11 cellular contexts compared by ENCODE assay signal in the genomic region with DNA sequence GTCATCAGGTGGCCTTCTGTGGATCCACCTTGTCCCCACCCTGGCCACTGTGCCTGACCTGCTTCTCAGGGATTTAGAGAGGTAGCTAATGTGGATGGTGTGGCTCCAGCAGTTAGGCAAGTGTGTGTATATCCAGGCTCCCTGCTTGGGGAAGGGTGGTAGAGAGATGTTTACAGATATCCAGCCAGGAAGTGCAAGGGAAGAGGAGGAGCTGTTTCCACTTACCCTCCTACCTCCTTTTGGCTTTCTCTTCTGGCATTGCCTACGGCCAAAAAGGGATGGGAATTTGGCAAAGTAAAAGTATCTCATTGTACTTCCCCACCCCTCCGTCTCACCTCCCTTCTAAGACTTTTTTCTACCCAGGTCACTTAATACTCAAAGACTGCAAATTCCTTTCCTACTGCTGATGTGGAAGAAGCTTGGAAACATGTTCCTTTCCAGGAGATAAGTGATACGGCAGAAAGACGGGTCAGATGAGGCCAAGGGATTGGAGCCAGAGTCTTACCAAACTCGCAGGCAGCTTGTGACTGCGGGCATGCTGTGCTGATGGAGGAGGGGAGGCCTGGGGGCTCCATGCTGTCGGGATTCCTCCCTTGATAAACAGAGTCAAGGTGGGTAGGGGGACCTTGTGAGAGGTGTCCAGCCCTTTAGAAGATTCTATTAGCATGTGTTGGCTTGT.
DNase-seq lines count a peak whose midpoint lies in the region; FAIRE-seq and TF ChIP-seq lines count a peak whose summit lies in the region.
"Had no signal": no experiment of that assay in that cellular context is flagged by ENCODE, and none has a peak within 500 bp of the region (broad histone marks: within the 10 kb centered on the region; RNA-seq: fewer than 3 reads in every experiment).

No MANE protein-coding gene starts in this region.

- no peak overlapping the region for H3K4me3 ChIP-seq in SJCRH30

- H3K27ac ChIP-seq in SJCRH30: no peak overlapping the region
- H3K27ac ChIP-seq: dorsolateral prefrontal cortex had no signal

- peak overlapping the region; percentile 87 for H3K27ac Mint-ChIP-seq in nephron progenitor cell
- H3K27ac Mint-ChIP-seq: activated naive CD4-positive, alpha-beta T cell treated with anti-CD3 and anti-CD28 coated beads for 36 hours had no signal

- FAIRE-seq in GM19239 (lab: Jason Lieb, UNC): no peak

- H3K27me3 ChIP-seq in SJCRH30: no peaks in the 10 kb centered on the region

- peaks cover 1% of the 10 kb centered on the region for H3K27me3 Mint-ChIP-seq in nephron progenitor cell (ENCODE audit: low read depth, poor library complexity)

- H3K4me3 Mint-ChIP-seq in nephron progenitor cell: no peak overlapping the region
- H3K4me3 Mint-ChIP-seq: activated naive CD4-positive, alpha-beta T cell treated with anti-CD3 and anti-CD28 coated beads for 36 hours had no signal

- peaks cover 35% of the 10 kb centered on the region for H3K4me1 Mint-ChIP-seq in nephron progenitor cell

- H3K36me3 Mint-ChIP-seq in nephron progenitor cell (ENCODE audit: low read depth): peaks cover 88% of the 10 kb centered on the region

- no peaks in the 10 kb centered on the region for H3K4me1 ChIP-seq in SJCRH30

- peaks cover 27% of the 10 kb centered on the region for H3K9me3 Mint-ChIP-seq in nephron progenitor cell

- H3K36me3 ChIP-seq in SJCRH30: no peaks in the 10 kb centered on the region

- no peak for TF ChIP-seq CTCF in nephron progenitor cell (IDR thresholded peaks at IDR 0.05)

- 0 out of 2 replicates have a peak, but pooled peaks cover 4% of the 10 kb centered on the region for H3K9me3 ChIP-seq in SJCRH30 (replicated peaks)

- DNase-seq in A172 (ENCODE audit: low spot score): peak; percentile 70
- DNase-seq in NCI-H446 (lab: John Stamatoyannopoulos, UW): peak; percentile 84 to 86
- peak; percentile 69 for DNase-seq in fibroblast of gingiva (ENCODE audit: low read depth)
- DNase-seq in nephron progenitor cell: no peak
- no peak for DNase-seq in SJCRH30
- no peak for DNase-seq in NCI-H1436 (lab: John Stamatoyannopoulos, UW)
- no peak for DNase-seq in germinal center (ENCODE audit: low spot score)
- no peak for DNase-seq in GM19239 (ENCODE audit: insufficient read length, low spot score)
- DNase-seq: activated naive CD4-positive, alpha-beta T cell treated with anti-CD3 and anti-CD28 coated beads for 36 hours; dorsolateral prefrontal cortex; SHP77 treated with DMSO at 0.1 percent for 48 hours had no signal

Comparison
In these comparisons a context has a peak if more than half of its experiments do, and no peak if none do; other contexts are left out.
1. DNase-seq: peak in A172 (single experiment), NCI-H446 (2 of 2) and fibroblast of gingiva (single experiment); none in nephron progenitor cell (single experiment), SJCRH30 (0 of 2), NCI-H1436 (single experiment), germinal center (single experiment) and GM19239 (single experiment).